10 cellular contexts compared by ENCODE assay signal in genomic region chr5:82405618-82406199, GRCh38.
DNase-seq lines count a peak whose midpoint lies in the region; ATAC-seq and TF ChIP-seq lines count a peak whose summit lies in the region.
"Had no signal": no experiment of that assay in that cellular context is flagged by ENCODE, and none has a peak within 500 bp of the region (broad histone marks: within the 10 kb centered on the region; RNA-seq: fewer than 3 reads in every experiment).

No MANE protein-coding gene starts in this region.

- CTCF ChIA-PET in mammary epithelial cell (lab: Charles Lee; ENCODE audit: low non-redundant PET): no interaction called here

- peak; percentile 51 for DNase-seq in NCI-H1436 treated with DMSO at 0.1 percent for 48 hours (lab: John Stamatoyannopoulos, UW)
- DNase-seq in mammary epithelial cell: peak; percentile 99
- no peak for DNase-seq in mesendoderm
- no peak for DNase-seq in NCI-H2171 treated with DMSO at 0.1 percent for 48 hours (lab: John Stamatoyannopoulos, UW)
- no peak for DNase-seq in activated T-cell treated with anti-CD3 and anti-CD28 coated beads, Interleukin-2, amount 50 U/mL, for 72 hours
- no peak for DNase-seq in stimulated activated CD4-positive, alpha-beta T cell treated with anti-CD3 and anti-CD28 coated beads, Interleukin-15, amount 100 ng/mL, for 24 hours
- DNase-seq: activated T-cell treated with anti-CD3 and anti-CD28 coated beads, Interleukin-2, amount 50 U/mL, for 4 hours; naive thymus-derived CD4-positive, alpha-beta T cell had no signal

- ATAC-seq in HG03520 (IDR thresholded peaks at IDR 0.05; ENCODE audit: unreplicated experiment): no peak
- no peak for ATAC-seq in activated T-cell treated with anti-CD3 and anti-CD28 coated beads, Interleukin-2, amount 50 U/mL, for 72 hours (replicated peaks in 1 of 2)
- ATAC-seq: activated T-cell treated with anti-CD3 and anti-CD28 coated beads, Interleukin-2, amount 50 U/mL, for 4 hours; naive thymus-derived CD4-positive, alpha-beta T cell had no signal

- peaks cover 11% of the 10 kb centered on the region for H3K9me3 ChIP-seq in BLaER1
- peaks cover 8% of the 10 kb centered on the region for H3K9me3 ChIP-seq in mammary epithelial cell (replicated peaks; ENCODE audit: insufficient read depth, low read length)

- H3K36me3 ChIP-seq in BLaER1 (no peaks in the 10 kb centered on the region), mammary epithelial cell (ENCODE audit: insufficient read depth, low read length) (no peaks in the 10 kb centered on the region), mesendoderm (ENCODE audit: control insufficient read depth, insufficient read depth, low read length) (no peaks in the 10 kb centered on the region)

- no peaks in the 10 kb centered on the region for H3K27me3 Mint-ChIP-seq in activated T-cell treated with anti-CD3 and anti-CD28 coated beads, Interleukin-2, amount 50 U/mL, for 72 hours (ENCODE audit: low read depth)
- H3K27me3 Mint-ChIP-seq: naive thymus-derived CD4-positive, alpha-beta T cell had no signal

- no peak overlapping the region for H3K56ac ChIP-seq in mesendoderm (ENCODE audit: low read length)

- no peaks in the 10 kb centered on the region for H4K20me1 ChIP-seq in BLaER1
- H4K20me1 ChIP-seq in mammary epithelial cell (ENCODE audit: insufficient read depth, low read length): no peaks in the 10 kb centered on the region

- H2BK5ac ChIP-seq in mesendoderm (ENCODE audit: low read length): no peak overlapping the region

- peaks cover 0 to 2% of the 10 kb centered on the region in 2 donors for H3K9me3 Mint-ChIP-seq in activated T-cell treated with anti-CD3 and anti-CD28 coated beads, Interleukin-2, amount 50 U/mL, for 72 hours

- peak overlapping the region; percentile 25 for H2AFZ ChIP-seq in mammary epithelial cell (ENCODE audit: low read depth, low read length)

- H3K36me3 Mint-ChIP-seq in activated T-cell treated with anti-CD3 and anti-CD28 coated beads, Interleukin-2, amount 50 U/mL, for 72 hours (ENCODE audit: insufficient read depth in 2 of 2): peaks cover 2 to 4% of the 10 kb centered on the region in 2 donors

- H3K4me2 ChIP-seq in BLaER1: peak overlapping the region; percentile 33
- H3K4me2 ChIP-seq in mammary epithelial cell (ENCODE audit: insufficient read depth, low read depth, low read length): peak overlapping the region; percentile 80
- H3K4me2 ChIP-seq in mesendoderm (ENCODE audit: low read length): no peak overlapping the region

- H3K18ac ChIP-seq in mesendoderm (ENCODE audit: low read length): no peak overlapping the region

- H3K79me2 ChIP-seq in mammary epithelial cell (ENCODE audit: insufficient read depth, low read length) (no peaks in the 10 kb centered on the region), mesendoderm (ENCODE audit: control insufficient read depth, insufficient read depth, low read length) (no peaks in the 10 kb centered on the region)

- dilution Hi-C loops in mammary epithelial cell (cut with HindIII; ENCODE audit: low sequenced_read_pairs): no loop called here

- intact Hi-C loops in mammary epithelial cell (cut with micrococcal nuclease): loop anchor here (1.0 to 5.0 kb wide), 6 partner anchors 8 to 1067 kb away; partner anchors contain the start of gene VCAN

- peaks cover 19% of the 10 kb centered on the region for H3K4me1 ChIP-seq in BLaER1
- peaks cover 25% of the 10 kb centered on the region for H3K4me1 ChIP-seq in mammary epithelial cell (ENCODE audit: insufficient read depth, low read length)
- H3K4me1 ChIP-seq in mesendoderm (ENCODE audit: control insufficient read depth, low read depth, low read length): no peaks in the 10 kb centered on the region

- H3K27ac ChIP-seq in BLaER1 (no peak overlapping the region), mammary epithelial cell (ENCODE audit: insufficient read depth, low read depth, low read length) (peak overlapping the region; percentile 100), mesendoderm (ENCODE audit: low read depth, low read length) (no peak overlapping the region)

- TSS peak; percentile 94 for BruUV-seq in mammary epithelial cell (replicated peaks; lab: Mats Ljungman, UMichigan)

- no peaks in the 10 kb centered on the region for H3K79me1 ChIP-seq in mesendoderm (ENCODE audit: low read length)

- peak overlapping the region; percentile 0 for H2BK15ac ChIP-seq in mesendoderm (replicated peaks; ENCODE audit: low read depth)

- H4K8ac ChIP-seq in mesendoderm (ENCODE audit: low read depth, low read length): no peak overlapping the region

- WGBS in mammary epithelial cell (ENCODE audit: low coverage, missing lambda C conversion rate): 4% methylated on average over 4 of the region's 4 CpGs
- WGBS in mesendoderm (ENCODE audit: extremely low coverage, insufficient coverage, low lambda C conversion rate): 100% methylated on average over 1 of the region's 4 CpGs

- H2AK5ac ChIP-seq in mesendoderm (ENCODE audit: low read length): no peak overlapping the region

- no peak overlapping the region for H3K4me3 ChIP-seq in BLaER1
- peak overlapping the region in 2 of 3 experiments; percentile 22 to 45 for H3K4me3 ChIP-seq in mammary epithelial cell (replicated peaks in 1 of 3; ENCODE audit: insufficient read depth in 1 of 3, low read depth in 2 of 3, low read length in 3 of 3)
- H3K4me3 ChIP-seq in mesendoderm (ENCODE audit: low read length): no peak overlapping the region

- no peak overlapping the region for H3K27ac Mint-ChIP-seq in activated T-cell treated with anti-CD3 and anti-CD28 coated beads, Interleukin-2, amount 50 U/mL, for 72 hours
- H3K27ac Mint-ChIP-seq: naive thymus-derived CD4-positive, alpha-beta T cell had no signal

- H3K4ac ChIP-seq in mesendoderm (ENCODE audit: low read depth, low read length): no peak overlapping the region

- in situ Hi-C loops in mammary epithelial cell (cut with MboI; ENCODE audit: low sequenced_read_pairs in 2 of 2): no loop called here

- H3K9ac ChIP-seq in BLaER1 (no peak overlapping the region), mammary epithelial cell (ENCODE audit: insufficient read depth, low read length) (peak overlapping the region; percentile 97), mesendoderm (ENCODE audit: low read length) (no peak overlapping the region)

- no peaks in the 10 kb centered on the region for H3K4me1 Mint-ChIP-seq in activated T-cell treated with anti-CD3 and anti-CD28 coated beads, Interleukin-2, amount 50 U/mL, for 72 hours (ENCODE audit: low read depth)
- H3K4me1 Mint-ChIP-seq: naive thymus-derived CD4-positive, alpha-beta T cell had no signal

- no peak overlapping the region for H3K4me3 Mint-ChIP-seq in activated T-cell treated with anti-CD3 and anti-CD28 coated beads, Interleukin-2, amount 50 U/mL, for 72 hours
- H3K4me3 Mint-ChIP-seq: activated T-cell treated with anti-CD3 and anti-CD28 coated beads, Interleukin-2, amount 50 U/mL, for 4 hours; naive thymus-derived CD4-positive, alpha-beta T cell had no signal

- no peaks in the 10 kb centered on the region; the same call in 1 of the 2 replicates for H3K27me3 ChIP-seq in BLaER1
- H3K27me3 ChIP-seq in mammary epithelial cell (ENCODE audit: insufficient read depth, low read length): no peaks in the 10 kb centered on the region
- no peaks in the 10 kb centered on the region for H3K27me3 ChIP-seq in mesendoderm (ENCODE audit: insufficient read depth, low read length, poor library complexity)

- no peak overlapping the region for H2BK120ac ChIP-seq in mesendoderm (ENCODE audit: low read depth, low read length)

- no peak overlapping the region for H4K5ac ChIP-seq in mesendoderm (ENCODE audit: low read length)

- peak; percentile 1 to 3 for TF ChIP-seq CTCF in mammary epithelial cell (conservative IDR thresholded peaks at IDR 0.05 in 1 of 2, IDR thresholded peaks at IDR 0.05 in 1 of 2; ENCODE audit: extremely low read depth in 1 of 2, insufficient read depth in 1 of 2, low read depth in 1 of 2, low read length in 2 of 2)

- H3K23ac ChIP-seq in mesendoderm (ENCODE audit: low read length): no peak overlapping the region

Comparison
In these comparisons a context has a peak if more than half of its experiments do, and no peak if none do; other contexts are left out.
1. H3K4me3 ChIP-seq: peak in mammary epithelial cell (2 of 3); none in BLaER1 (single experiment) and mesendoderm (single experiment).
2. DNase-seq: peak in NCI-H1436 treated with DMSO at 0.1 percent for 48 hours (single experiment) and mammary epithelial cell (single experiment); none in mesendoderm (single experiment), NCI-H2171 treated with DMSO at 0.1 percent for 48 hours (single experiment), activated T-cell treated with anti-CD3 and anti-CD28 coated beads, Interleukin-2, amount 50 U/mL, for 72 hours (0 of 2) and stimulated activated CD4-positive, alpha-beta T cell treated with anti-CD3 and anti-CD28 coated beads, Interleukin-15, amount 100 ng/mL, for 24 hours (single experiment).